In the genomic region with DNA sequence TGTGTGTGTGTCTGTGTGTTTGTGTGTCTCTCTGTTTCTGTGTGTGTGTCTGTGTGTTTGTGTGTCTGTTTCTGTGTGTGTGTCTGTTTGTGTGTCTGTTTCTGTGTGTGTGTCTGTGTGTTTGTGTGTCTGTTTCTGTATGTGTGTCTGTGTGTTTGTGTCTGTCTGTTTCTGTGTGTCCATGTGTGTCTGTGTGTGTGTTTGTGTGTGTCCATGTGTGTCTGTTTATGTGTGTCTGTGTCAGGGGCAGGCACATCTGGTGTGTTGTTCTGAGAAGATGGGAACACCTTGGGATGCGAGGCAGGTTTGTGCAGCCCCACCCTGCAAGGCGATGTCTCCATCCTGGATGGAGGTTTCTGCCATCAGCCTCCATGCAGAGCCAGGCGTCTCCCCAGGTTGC, we compare ENCODE assay signal across 17 cellular contexts.
DNase-seq lines count a peak whose midpoint lies in the region; ATAC-seq and TF ChIP-seq lines count a peak whose summit lies in the region.
"Had no signal": no experiment of that assay in that cellular context is flagged by ENCODE, and none has a peak within 500 bp of the region (broad histone marks: within the 10 kb centered on the region; RNA-seq: fewer than 3 reads in every experiment).

No MANE protein-coding gene starts in this region.

- no peaks in the 10 kb centered on the region for H3K36me3 ChIP-seq in vagina
- H3K36me3 ChIP-seq: BLaER1 treated with 17β-estradiol and CSF1 and Interleukin-3, amounts not matched to agents 10 nM and 100 nM had no signal

- DNase-seq in Right ventricle myocardium inferior (ENCODE audit: missing footprints) (peak; percentile 41), cardiac septum (ENCODE audit: low spot score) (no peak), chondrocyte (ENCODE audit: low spot score) (peak; percentile 44), islet precursor cell (peak; percentile 18), ureter (ENCODE audit: low spot score) (peak; percentile 10), vagina (ENCODE audit: extremely low spot score in 2 of 2) (no peak), NCI-H345 (lab: John Stamatoyannopoulos, UW) (no peak)
- DNase-seq in activated T-cell treated with anti-CD3 and anti-CD28 coated beads, Interleukin-2, amount 50 U/mL, for 24 hours: no peak
- DNase-seq: 8988T; AML-193; CD4-positive, CD25-positive, alpha-beta regulatory T cell; DMS53; GF-D8; GM23248; H7 had no signal

- no peaks in the 10 kb centered on the region for H3K9me3 Mint-ChIP-seq in chondrocyte (ENCODE audit: low read depth)
- no peaks in the 10 kb centered on the region for H3K9me3 Mint-ChIP-seq in activated T-cell treated with anti-CD3 and anti-CD28 coated beads, Interleukin-2, amount 50 U/mL, for 24 hours
- H3K9me3 Mint-ChIP-seq: CD4-positive, CD25-positive, alpha-beta regulatory T cell had no signal

- intact Hi-C loops in Right ventricle myocardium inferior (cut with DNase I) (no loop called here), cardiac septum (cut with DNase I) (no loop called here), vagina (cut with DNase I) (no loop called here)

- H3K36me3 Mint-ChIP-seq in chondrocyte (ENCODE audit: low read depth): no peaks in the 10 kb centered on the region
- H3K36me3 Mint-ChIP-seq in activated T-cell treated with anti-CD3 and anti-CD28 coated beads, Interleukin-2, amount 50 U/mL, for 24 hours (ENCODE audit: low read depth): no peaks in the 10 kb centered on the region
- H3K36me3 Mint-ChIP-seq: CD4-positive, CD25-positive, alpha-beta regulatory T cell had no signal

- H3K4me1 ChIP-seq in vagina: no peaks in the 10 kb centered on the region
- H3K4me1 ChIP-seq: BLaER1 treated with 17β-estradiol and CSF1 and Interleukin-3, amounts not matched to agents 10 nM and 100 nM had no signal

- TF ChIP-seq CTCF in chondrocyte (IDR thresholded peaks at IDR 0.05) (no peak), vagina (IDR thresholded peaks at IDR 0.05) (no peak)

- no peaks in the 10 kb centered on the region for H3K9me3 ChIP-seq in vagina
- H3K9me3 ChIP-seq: BLaER1 treated with 17β-estradiol and CSF1 and Interleukin-3, amounts not matched to agents 10 nM and 100 nM had no signal

- no peak for TF ChIP-seq POLR2A in vagina (IDR thresholded peaks at IDR 0.05)

- H3K4me3 ChIP-seq in vagina: no peak overlapping the region
- H3K4me3 ChIP-seq: BLaER1 treated with 17β-estradiol and CSF1 and Interleukin-3, amounts not matched to agents 10 nM and 100 nM; GM23248 had no signal

- no peak for ATAC-seq in Right ventricle myocardium inferior

- H3K27ac ChIP-seq in vagina: no peak overlapping the region
- H3K27ac ChIP-seq: BLaER1 treated with 17β-estradiol and CSF1 and Interleukin-3, amounts not matched to agents 10 nM and 100 nM; GM23248; HL-60 had no signal

- H3K27me3 Mint-ChIP-seq in chondrocyte (ENCODE audit: low read depth): peaks cover 3% of the 10 kb centered on the region
- no peaks in the 10 kb centered on the region for H3K27me3 Mint-ChIP-seq in activated T-cell treated with anti-CD3 and anti-CD28 coated beads, Interleukin-2, amount 50 U/mL, for 24 hours

- H3K27me3 ChIP-seq in vagina: no peaks in the 10 kb centered on the region
- H3K27me3 ChIP-seq: BLaER1 treated with 17β-estradiol and CSF1 and Interleukin-3, amounts not matched to agents 10 nM and 100 nM had no signal

- H3K27ac Mint-ChIP-seq in chondrocyte (ENCODE audit: unreplicated experiment): no peak overlapping the region
- H3K27ac Mint-ChIP-seq in activated T-cell treated with anti-CD3 and anti-CD28 coated beads, Interleukin-2, amount 50 U/mL, for 24 hours: no peak overlapping the region
- H3K27ac Mint-ChIP-seq: CD4-positive, CD25-positive, alpha-beta regulatory T cell had no signal

- no peaks in the 10 kb centered on the region for H3K4me1 Mint-ChIP-seq in chondrocyte (ENCODE audit: low read depth)
- no peaks in the 10 kb centered on the region for H3K4me1 Mint-ChIP-seq in activated T-cell treated with anti-CD3 and anti-CD28 coated beads, Interleukin-2, amount 50 U/mL, for 24 hours (ENCODE audit: low read depth)
- H3K4me1 Mint-ChIP-seq: CD4-positive, CD25-positive, alpha-beta regulatory T cell had no signal

- no peak overlapping the region for H3K4me3 Mint-ChIP-seq in chondrocyte (ENCODE audit: unreplicated experiment)
- H3K4me3 Mint-ChIP-seq in activated T-cell treated with anti-CD3 and anti-CD28 coated beads, Interleukin-2, amount 50 U/mL, for 24 hours: no peak overlapping the region
- H3K4me3 Mint-ChIP-seq: CD4-positive, CD25-positive, alpha-beta regulatory T cell had no signal

Comparison
In these comparisons a context has a peak if more than half of its experiments do, and no peak if none do; other contexts are left out.
1. DNase-seq: peak in Right ventricle myocardium inferior (single experiment), chondrocyte (single experiment), islet precursor cell (single experiment) and ureter (single experiment); none in cardiac septum (single experiment), vagina (0 of 2), activated T-cell treated with anti-CD3 and anti-CD28 coated beads, Interleukin-2, amount 50 U/mL, for 24 hours (single experiment) and NCI-H345 (single experiment).